ENCODE assay signal across 1 cellular context in genomic region chr2:42979870-42980763, GRCh38.
TF ChIP-seq lines count a peak whose summit lies in the region.

No MANE protein-coding gene starts in this region.

TF ChIP-seq in A549, 52 proteins besides CTCF, POLR2A, EP300 and RAD21 (continued from another document):
- TF ChIP-seq BCL3 (IDR thresholded peaks at IDR 0.05), result no peak
- TF ChIP-seq NPAS2 (CRISPR knock-in tag; IDR thresholded peaks at IDR 0.05; ENCODE audit: borderline replicate concordance), result no peak
- no peak for TF ChIP-seq MAX (IDR thresholded peaks at IDR 0.05)
- no peak for TF ChIP-seq ZSCAN20 (CRISPR knock-in tag; IDR thresholded peaks at IDR 0.05)
